ENCODE assay signal across 8 cellular contexts in the genomic region with DNA sequence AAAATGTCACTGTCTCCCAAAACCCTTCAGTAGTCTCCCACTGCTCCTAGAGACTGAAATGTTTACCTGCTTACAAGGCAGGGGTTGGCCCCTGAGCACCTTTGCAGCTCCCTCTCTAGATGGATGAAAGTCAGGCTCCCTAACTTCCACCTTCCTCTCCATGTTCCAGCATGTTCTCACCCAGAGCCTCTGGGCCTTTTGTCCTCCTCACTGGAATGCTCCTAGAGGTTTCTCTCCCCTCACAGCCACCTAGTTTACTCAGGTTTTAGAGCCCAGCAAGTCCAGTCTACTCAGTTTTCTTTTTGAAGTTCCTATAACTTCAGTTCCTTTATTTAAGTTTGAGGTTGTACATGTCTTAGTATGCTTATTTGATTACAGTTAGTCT. TPM values are rescaled to one million over a fixed set of nuclear protein-coding genes. Genes with fewer than 3 reads are reported as not detected.
DNase-seq lines count a peak whose midpoint lies in the region; ATAC-seq and TF ChIP-seq lines count a peak whose summit lies in the region.

No MANE protein-coding gene starts in this region.

- no peaks in the 10 kb centered on the region for H3K9me3 ChIP-seq in cardiac muscle cell (ENCODE audit: low read depth)
- H3K9me3 ChIP-seq in lung (ENCODE audit: control insufficient read depth in 2 of 2, insufficient read depth in 1 of 2, low read length in 1 of 2), result no peaks in the 10 kb centered on the region
- H3K9me3 ChIP-seq in uterus, result no peaks in the 10 kb centered on the region

- H3K36me3 ChIP-seq in cardiac muscle cell (no peaks in the 10 kb centered on the region), lung (ENCODE audit: control insufficient read depth in 2 of 2, insufficient read depth in 2 of 2, low read length in 2 of 2) (peaks cover 0 to 13% of the 10 kb centered on the region in 2 donors), uterus (no peaks in the 10 kb centered on the region)

- H3K27ac ChIP-seq in cardiac muscle cell (peak overlapping the region; percentile 82), lung (ENCODE audit: low read depth in 1 of 2, low read length in 1 of 2) (peak overlapping the region; percentile 89 to 91), uterus (peak overlapping the region; percentile 92 to 95)

- H3K27me3 ChIP-seq in cardiac muscle cell, result no peaks in the 10 kb centered on the region
- H3K27me3 ChIP-seq in lung (ENCODE audit: control insufficient read depth, insufficient read depth), result no peaks in the 10 kb centered on the region
- H3K27me3 ChIP-seq in uterus, result no peaks in the 10 kb centered on the region

- intact Hi-C loops in left ventricle myocardium superior (cut with micrococcal nuclease) (no loop called here), uterus (cut with DNase I; ENCODE audit: low total_unique reads) (no loop called here)

- H3K4me3 ChIP-seq in cardiac muscle cell, result peak overlapping the region; percentile 88
- H3K4me3 ChIP-seq in astrocyte of the spinal cord (ENCODE audit: low read depth, low read length), result peak overlapping the region; percentile 95
- H3K4me3 ChIP-seq in lung, result peak overlapping the region; percentile 39
- peak overlapping the region; percentile 56 to 97 for H3K4me3 ChIP-seq in uterus

- H3K4me1 ChIP-seq in cardiac muscle cell (ENCODE audit: low read depth) (peaks cover 9% of the 10 kb centered on the region), lung (ENCODE audit: control insufficient read depth in 2 of 2, insufficient read depth in 2 of 2, low read length in 2 of 2) (peaks cover 7 to 10% of the 10 kb centered on the region in 2 donors), uterus (peaks cover 5 to 6% of the 10 kb centered on the region in 2 donors)

- in situ Hi-C loops in astrocyte of the spinal cord (cut with HindIII; ENCODE audit: low sequenced_read_pairs), result no loop called here

- ATAC-seq in left ventricle myocardium superior, result no peak
- ATAC-seq in lung (ENCODE audit: insufficient read depth, low FRiP score), result no peak
- no peak for ATAC-seq in GM18870 (IDR thresholded peaks at IDR 0.05; ENCODE audit: unreplicated experiment)
- no peak for ATAC-seq in HG03045 (IDR thresholded peaks at IDR 0.05; ENCODE audit: unreplicated experiment)
- no peak for ATAC-seq in HG02763 (IDR thresholded peaks at IDR 0.05; ENCODE audit: unreplicated experiment)

- TF ChIP-seq CTCF in cardiac muscle cell (IDR thresholded peaks at IDR 0.05; ENCODE audit: low read depth, low read length) (no peak), astrocyte of the spinal cord (IDR thresholded peaks at IDR 0.05; ENCODE audit: low read depth, low read length) (no peak), lung (IDR thresholded peaks at IDR 0.05; ENCODE audit: control extremely low read depth, extremely low read depth) (no peak), uterus (IDR thresholded peaks at IDR 0.05) (no peak)

- TF ChIP-seq POLR2A in uterus (IDR thresholded peaks at IDR 0.05), result no peak

- DNase-seq in cardiac muscle cell (ENCODE audit: low read depth in 1 of 2, low spot score in 1 of 2), result peak in 1 of 2 donors; percentile 22
- DNase-seq in left ventricle myocardium superior, result no peak
- no peak for DNase-seq in astrocyte of the spinal cord (ENCODE audit: low read depth, low spot score)
- no peak for DNase-seq in lung (ENCODE audit: low spot score)
- no peak for DNase-seq in uterus

RNA-seq across cellular contexts. Expression of a gene that starts 0.8 kb away (rescaled TPM):
- total RNA-seq in cardiac muscle cell (48.0 and 51.8 TPM in 2 replicates), left ventricle myocardium superior (51.6 TPM), lung (10 to 100 TPM; 57.1 to 67.2 TPM), uterus (10 to 100 TPM in 3 of 4 donors, 1 to 10 TPM in 1; 6.7 to 32.0 (median 22.4) TPM)
- polyA plus RNA-seq in cardiac muscle cell (39.7 and 71.0 TPM in 2 replicates), lung (10 to 100 TPM; 35.1 to 65.6 TPM)

RNA-seq across cellular contexts. Expression of a gene that starts 30.0 kb away (rescaled TPM):
- total RNA-seq in cardiac muscle cell (16.9 and 30.2 TPM in 2 replicates), left ventricle myocardium superior (19.4 TPM), lung (10 to 100 TPM in 1 of 2 donors, 1 to 10 TPM in 1; 6.8 to 25.2 TPM), uterus (10 to 100 TPM in 2 of 4 donors, 1 to 10 TPM in 2; 4.6 to 22.7 (median 9.5) TPM)
- polyA plus RNA-seq in cardiac muscle cell (17.8 TPM in 2 replicates), lung (10 to 100 TPM; 23.3 to 29.7 TPM)

RNA-seq across cellular contexts. Expression of a gene that starts 47.7 kb away (rescaled TPM):
- total RNA-seq in cardiac muscle cell (87.1 and 93.3 TPM in 2 replicates), left ventricle myocardium superior (30.7 TPM), lung (10 to 100 TPM; 32.4 to 63.8 TPM), uterus (10 to 100 TPM in 3 of 4 donors, 1 to 10 TPM in 1; 3.2 to 37.9 (median 29.6) TPM)
- polyA plus RNA-seq in cardiac muscle cell (75.1 and 81.1 TPM in 2 replicates), lung (10 to 100 TPM; 40.8 to 57.5 TPM)

RNA-seq across cellular contexts. Expression of a gene that starts 48.1 kb away (rescaled TPM):
- total RNA-seq in cardiac muscle cell (15.5 and 18.6 TPM in 2 replicates), left ventricle myocardium superior (41.4 TPM), lung (10 to 100 TPM; 17.2 to 28.9 TPM), uterus (10 to 100 TPM in 2 of 4 donors, 1 to 10 TPM in 1, under 1 TPM in 1; 0.29 to 14.0 (median 9.7) TPM)
- polyA plus RNA-seq in cardiac muscle cell (54.2 and 63.5 TPM in 2 replicates), lung (10 to 100 TPM; 14.6 to 17.1 TPM)

RNA-seq across cellular contexts. Expression of a gene that starts 50.3 kb away (rescaled TPM):
- total RNA-seq in cardiac muscle cell (34.6 and 53.8 TPM in 2 replicates), left ventricle myocardium superior (7.0 TPM), lung (10 to 100 TPM; 17.9 to 27.5 TPM), uterus (10 to 100 TPM; 25.1 to 70.7 (median 39.8) TPM)
- polyA plus RNA-seq in cardiac muscle cell (38.6 and 58.1 TPM in 2 replicates), lung (10 to 100 TPM in 1 of 2 donors, 1 to 10 TPM in 1; 6.0 to 10.7 TPM)

Comparison
In these comparisons a context has a peak if more than half of its experiments do, and no peak if none do; other contexts are left out.
1. H3K4me3 ChIP-seq: peak in every context shown above with its lines; median percentile 95 in astrocyte of the spinal cord; 88 in cardiac muscle cell; 76 in uterus; 39 in lung.